ENCODE assay signal across 8 cellular contexts in genomic region chr15:49235446-49236207, GRCh38.
DNase-seq lines count a peak whose midpoint lies in the region; ATAC-seq, FAIRE-seq and TF ChIP-seq lines count a peak whose summit lies in the region.

No MANE protein-coding gene starts in this region.

- peaks cover 11 to 19% of the 10 kb centered on the region in 2 donors for H3K4me1 Mint-ChIP-seq in immature natural killer cell

- peak; percentile 84 for TF ChIP-seq CTCF in MM.1S (IDR thresholded peaks at IDR 0.05; ENCODE audit: low read length)
- TF ChIP-seq CTCF in SU-DHL-6 (IDR thresholded peaks at IDR 0.05; ENCODE audit: insufficient read depth, low read length, poor library complexity, severe bottlenecking): peak; percentile 51
- TF ChIP-seq CTCF in K562 (IDR thresholded peaks at IDR 0.05 in 2 of 3, conservative IDR thresholded peaks at IDR 0.05 in 1 of 3; ENCODE audit: insufficient read depth in 2 of 3, low read depth in 1 of 3, low read length in 3 of 3): peak; percentile 21 to 61 (median 51); a peak in 4 of 6 replicates
- TF ChIP-seq CTCF in spleen (IDR thresholded peaks at IDR 0.05 in 8 of 11, conservative IDR thresholded peaks at IDR 0.05 in 3 of 11): peak; percentile 33 to 80 (median 66)

- H3K4me3 Mint-ChIP-seq in immature natural killer cell: peak overlapping the region in 1 of 5 donors; percentile 27

- peaks cover 12 to 21% (median 13%) of the 10 kb centered on the region in 3 donors for H3K36me3 Mint-ChIP-seq in immature natural killer cell

- H2AFZ ChIP-seq in MM.1S (ENCODE audit: low read length) (no peak overlapping the region), SU-DHL-6 (ENCODE audit: low read depth, low read length, severe bottlenecking) (no peak overlapping the region), K562 (ENCODE audit: low read depth, low read length) (no peak overlapping the region)

- no peaks in the 10 kb centered on the region for H3K9me3 ChIP-seq in MM.1S (replicated peaks; ENCODE audit: insufficient read depth, low read length)
- no peaks in the 10 kb centered on the region for H3K9me3 ChIP-seq in SU-DHL-6 (ENCODE audit: insufficient read depth, low read length)
- no peaks in the 10 kb centered on the region; the same call in 1 of the 2 replicates for H3K9me3 ChIP-seq in K562 (replicated peaks; ENCODE audit: control insufficient read depth, insufficient read depth, low read depth, low read length)
- H3K9me3 ChIP-seq in spleen: peaks cover 0 to 14% (median 11%) of the 10 kb centered on the region in 8 donors

- H4K20me1 ChIP-seq in MM.1S (ENCODE audit: insufficient read depth, low read length): no peaks in the 10 kb centered on the region
- H4K20me1 ChIP-seq in SU-DHL-6 (ENCODE audit: low read depth, low read length): no peaks in the 10 kb centered on the region
- H4K20me1 ChIP-seq in K562 (replicated peaks; ENCODE audit: control insufficient read depth, insufficient read depth, low read length): no peaks in the 10 kb centered on the region

- H3K27me3 ChIP-seq in MM.1S (replicated peaks; ENCODE audit: insufficient read depth, low read length) (no peaks in the 10 kb centered on the region), SU-DHL-6 (ENCODE audit: low read length) (no peaks in the 10 kb centered on the region), K562 (ENCODE audit: control insufficient read depth in 2 of 2, insufficient read depth in 2 of 2, low read length in 2 of 2) (no peaks in the 10 kb centered on the region), spleen (replicated peaks in 1 of 7) (no peaks in the 10 kb centered on the region)

- TF ChIP-seq EP300 in K562 (IDR thresholded peaks at IDR 0.05; ENCODE audit: low read length): no peak

- H3K9me3 Mint-ChIP-seq in immature natural killer cell: no peaks in the 10 kb centered on the region

- TF ChIP-seq POLR2A in K562 (conservative IDR thresholded peaks at IDR 0.05) (no peak), spleen (IDR thresholded peaks at IDR 0.05) (no peak)

- H3K27ac ChIP-seq in MM.1S (ENCODE audit: low read length): peak overlapping the region; percentile 49; the same call in 1 of the 2 replicates
- no peak overlapping the region for H3K27ac ChIP-seq in SU-DHL-6 (ENCODE audit: low read depth, low read length)
- no peak overlapping the region for H3K27ac ChIP-seq in K562 (ENCODE audit: extremely low read depth, low read depth, low read length)
- H3K27ac ChIP-seq in spleen: peak overlapping the region in 4 of 8 donors; percentile 1 to 54 (median 6)

- peak overlapping the region; percentile 64 to 82 (median 78) for H3K27ac Mint-ChIP-seq in immature natural killer cell

- DNase-seq in NCI-H510A treated with DMSO at 0.1 percent for 48 hours (lab: John Stamatoyannopoulos, UW): peak; percentile 77
- no peak for DNase-seq in NCI-H510A (lab: John Stamatoyannopoulos, UW)
- peak; percentile 91 for DNase-seq in HCEC 1CT
- DNase-seq in MM.1S: peak; percentile 89
- DNase-seq in K562 (ENCODE audit: extremely low read depth in 1 of 4, low spot score in 3 of 4): peak in 2 of 4 experiments; percentile 15 to 42
- DNase-seq in immature natural killer cell: peak; percentile 54 to 65 (median 58)
- DNase-seq in spleen: no peak

- in situ Hi-C loops in K562 (cut with MboI): no loop called here

- peak; percentile 68 for FAIRE-seq in K562 (lab: Jason Lieb, UNC)

- H3K4me3 ChIP-seq in MM.1S (ENCODE audit: low read length) (no peak overlapping the region), SU-DHL-6 (ENCODE audit: insufficient read depth, low read length, poor library complexity, severe bottlenecking) (no peak overlapping the region), K562 (no peak overlapping the region), spleen (no peak overlapping the region)

- 0 out of 2 replicates have a peak, but pooled peaks cover 6% of the 10 kb centered on the region for H3K36me3 ChIP-seq in MM.1S (replicated peaks; ENCODE audit: insufficient read depth, low read length)
- H3K36me3 ChIP-seq in SU-DHL-6 (ENCODE audit: low read length): no peaks in the 10 kb centered on the region
- H3K36me3 ChIP-seq in K562 (ENCODE audit: control insufficient read depth, insufficient read depth, low read length): peaks cover 62% of the 10 kb centered on the region
- peaks cover 0 to 65% (median 8%) of the 10 kb centered on the region in 6 donors for H3K36me3 ChIP-seq in spleen

- H3F3A ChIP-seq in MM.1S (ENCODE audit: insufficient read depth, low read length) (peaks cover 28% of the 10 kb centered on the region), SU-DHL-6 (ENCODE audit: insufficient read depth) (no peaks in the 10 kb centered on the region)

- H3K4me1 ChIP-seq in MM.1S (ENCODE audit: low read length) (peaks cover 42% of the 10 kb centered on the region), K562 (replicated peaks in 1 of 2; ENCODE audit: control insufficient read depth in 2 of 2, insufficient read depth in 2 of 2, low read length in 2 of 2) (no peaks in the 10 kb centered on the region), spleen (peaks cover 0 to 21% (median 11%) of the 10 kb centered on the region in 6 donors)

- CTCF ChIA-PET in K562 (lab: Yijun Ruan, JAX; ENCODE audit: low intra/inter-chr PET ratio): interaction anchor here (0.6 to 1.3 kb wide), 6 partner anchors 183 to 909 kb away, joined by 3 to 6 read pairs (median 3); no protein-coding TSS in a partner anchor

- 65% methylated on average over 3 of the region's 3 CpGs for WGBS in K562 (ENCODE audit: insufficient coverage, low coverage, missing lambda C conversion rate)
- 34 to 44% (median 40%) methylated on average over 3 of the region's 3 CpGs for WGBS in spleen, 5 donors

- TF ChIP-seq RAD21 in K562 (CRISPR knock-in tag; conservative IDR thresholded peaks at IDR 0.05 in 1 of 2, IDR thresholded peaks at IDR 0.05 in 1 of 2): peak; percentile 60 to 67

- ATAC-seq in K562: peak; percentile 80

- H3K9ac ChIP-seq in MM.1S (ENCODE audit: low read length) (peak overlapping the region; percentile 8; the same call in 1 of the 2 replicates), SU-DHL-6 (ENCODE audit: low read length) (no peak overlapping the region), K562 (ENCODE audit: insufficient read depth in 1 of 2, low read depth in 2 of 2, low read length in 2 of 2) (no peak overlapping the region)

- BruUV-seq in K562 (replicated peaks; lab: Mats Ljungman, UMichigan): no TSS peak

- peaks cover 3% of the 10 kb centered on the region for H3K9me1 ChIP-seq in K562 (ENCODE audit: control insufficient read depth, insufficient read depth, low read length)

- POLR2A ChIA-PET in K562 (lab: Yijun Ruan, JAX): interaction anchor here (1.1 kb wide), 1 partner anchor 10 kb away, joined by 5 read pairs; no protein-coding TSS in a partner anchor

- H3K4me2 ChIP-seq in MM.1S (ENCODE audit: low read depth, low read length): peak overlapping the region; percentile 33; the same call in 1 of the 2 replicates
- H3K4me2 ChIP-seq in SU-DHL-6 (ENCODE audit: low read depth, low read length, poor library complexity, severe bottlenecking): no peak overlapping the region
- no peak overlapping the region for H3K4me2 ChIP-seq in K562 (ENCODE audit: insufficient read depth, low read length)

- H3K79me2 ChIP-seq in MM.1S (ENCODE audit: low read length): no peaks in the 10 kb centered on the region
- H3K79me2 ChIP-seq in SU-DHL-6 (ENCODE audit: insufficient read depth, low read length): no peaks in the 10 kb centered on the region
- no peaks in the 10 kb centered on the region for H3K79me2 ChIP-seq in K562 (ENCODE audit: control insufficient read depth, insufficient read depth, low read length)

- peaks cover 0 to 1% (median 0%) of the 10 kb centered on the region in 3 donors for H3K27me3 Mint-ChIP-seq in immature natural killer cell (ENCODE audit: low read depth in 3 of 3)

- H3K9me2 ChIP-seq in MM.1S (replicated peaks; ENCODE audit: insufficient read depth, low read length) (no peaks in the 10 kb centered on the region), SU-DHL-6 (replicated peaks; ENCODE audit: insufficient read depth, low read length) (no peaks in the 10 kb centered on the region)

- intact Hi-C loops in K562 (cut with micrococcal nuclease): loop anchor here (1.0 to 10.0 kb wide), 4 partner anchors 187 to 816 kb away; partner anchors contain the start of gene FGF7
- intact Hi-C loops in spleen (cut with DNase I; ENCODE audit: low total_unique reads): loop anchor here (5.0 kb wide), 1 partner anchor 182 kb away; no protein-coding TSS in a partner anchor

TF ChIP-seq in K562, 482 proteins besides CTCF, POLR2A, EP300 and RAD21:
- TF ChIP-seq HMBOX1 (IDR thresholded peaks at IDR 0.05) (0 out of 2 replicates have a peak, but pooled peaks have one; percentile 13), SPI1 (IDR thresholded peaks at IDR 0.05; ENCODE audit: borderline replicate concordance, low read depth, low read length) (peak; percentile 46; the same call in 1 of the 2 replicates), SLC30A9 (CRISPR knock-in tag; IDR thresholded peaks at IDR 0.05) (no peak), CTCFL (IDR thresholded peaks at IDR 0.05; ENCODE audit: borderline replicate concordance, insufficient read depth, low read depth, low read length, poor library complexity, severe bottlenecking) (no peak)
TF ChIP-seq in K562: peak in this region for 2.

Comparison
In these comparisons a context has a peak if more than half of its experiments do, and no peak if none do; other contexts are left out.
1. DNase-seq: peak in NCI-H510A treated with DMSO at 0.1 percent for 48 hours (single experiment), HCEC 1CT (single experiment), MM.1S (single experiment) and immature natural killer cell (3 of 3); none in NCI-H510A (single experiment) and spleen (single experiment).
2. Peak in every context shown above with its lines, with median percentiles within 50 percentile points of each other: CTCF ChIP-seq.